ENCODE assay signal across 25 cellular contexts in the genomic region with DNA sequence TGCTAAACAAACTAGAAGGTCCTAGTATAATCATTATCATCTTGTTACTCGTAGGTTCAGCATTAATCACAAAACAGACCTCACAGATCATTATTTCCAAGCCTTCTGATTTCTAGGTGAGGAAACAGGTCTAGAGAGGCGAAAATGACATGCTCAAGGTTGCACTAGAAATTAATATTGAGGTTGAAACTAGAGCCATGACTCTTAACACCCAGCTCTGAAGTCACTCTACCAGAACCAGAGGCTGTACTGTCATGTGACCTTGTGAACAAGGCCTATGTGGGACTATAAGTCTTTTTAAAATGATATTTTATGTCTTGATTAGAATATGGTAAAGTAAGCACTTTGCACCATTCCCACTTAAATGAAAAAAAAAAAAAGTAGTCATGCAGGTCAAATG. TPM values are rescaled to one million over a fixed set of nuclear protein-coding genes. Genes with fewer than 3 reads are reported as not detected.
DNase-seq lines count a peak whose midpoint lies in the region; ATAC-seq and TF ChIP-seq lines count a peak whose summit lies in the region.
"Had no signal": no experiment of that assay in that cellular context is flagged by ENCODE, and none has a peak within 500 bp of the region (broad histone marks: within the 10 kb centered on the region; RNA-seq: fewer than 3 reads in every experiment).

No MANE protein-coding gene starts in this region.

- intact Hi-C loops in natural killer cell (cut with micrococcal nuclease), result no loop called here

- no peaks in the 10 kb centered on the region for H4K20me1 ChIP-seq in GM23338 (replicated peaks; ENCODE audit: insufficient read depth)
- H4K20me1 ChIP-seq: BLaER1 had no signal

- no CpG with 5 or more reads among the region's 2 CpGs for WGBS in mesendoderm (ENCODE audit: extremely low coverage, insufficient coverage, low lambda C conversion rate)

- no peaks in the 10 kb centered on the region for H3F3A ChIP-seq in GM23338 (replicated peaks; ENCODE audit: low read depth)

- H3K36me3 ChIP-seq in GM23338 (ENCODE audit: insufficient read depth) (no peaks in the 10 kb centered on the region), mesendoderm (ENCODE audit: control insufficient read depth, insufficient read depth, low read length) (no peaks in the 10 kb centered on the region)
- H3K36me3 ChIP-seq: BE2C, BLaER1 had no signal

- ATAC-seq in GM18867 (IDR thresholded peaks at IDR 0.05; ENCODE audit: unreplicated experiment) (peak; percentile 72), GM23338 (no peak), HG02759 (IDR thresholded peaks at IDR 0.05; ENCODE audit: unreplicated experiment) (no peak), natural killer cell (no peak)

- H3K9me3 Mint-ChIP-seq in GM23338 (no peaks in the 10 kb centered on the region), natural killer cell (peaks cover 5 to 10% of the 10 kb centered on the region in 2 donors)

- no peak overlapping the region for H2AFZ ChIP-seq in GM23338

- H3K9me2 ChIP-seq in GM23338 (ENCODE audit: insufficient read depth), result no peaks in the 10 kb centered on the region

- H3K36me3 Mint-ChIP-seq in GM23338 (ENCODE audit: low read depth) (no peaks in the 10 kb centered on the region), natural killer cell (no peaks in the 10 kb centered on the region)
- H3K36me3 Mint-ChIP-seq: CD14-positive monocyte; CD4-positive, alpha-beta memory T cell; CD4-positive, CD25-positive, alpha-beta regulatory T cell; CD8-positive, alpha-beta memory T cell had no signal

- no peak overlapping the region for H3K27ac Mint-ChIP-seq in GM23338
- H3K27ac Mint-ChIP-seq in natural killer cell, result no peak overlapping the region
- H3K27ac Mint-ChIP-seq: CD14-positive monocyte; CD4-positive, alpha-beta memory T cell; CD4-positive, CD25-positive, alpha-beta regulatory T cell; CD8-positive, alpha-beta memory T cell had no signal

- no peak overlapping the region for H2AK5ac ChIP-seq in mesendoderm (ENCODE audit: low read length)

- H3K4ac ChIP-seq in mesendoderm (ENCODE audit: low read depth, low read length), result no peak overlapping the region

- H3K79me2 ChIP-seq in GM23338 (replicated peaks; ENCODE audit: insufficient read depth), result no peaks in the 10 kb centered on the region
- H3K79me2 ChIP-seq in mesendoderm (ENCODE audit: control insufficient read depth, insufficient read depth, low read length), result no peaks in the 10 kb centered on the region

- no peak for TF ChIP-seq CTCF in GM23338 (conservative IDR thresholded peaks at IDR 0.05; ENCODE audit: low read depth in 2 of 2)
- TF ChIP-seq CTCF in natural killer cell (IDR thresholded peaks at IDR 0.05), result no peak

- no peaks in the 10 kb centered on the region for H3K79me1 ChIP-seq in mesendoderm (ENCODE audit: low read length)

- H3K4me3 Mint-ChIP-seq in GM23338 (no peak overlapping the region), natural killer cell (no peak overlapping the region)
- H3K4me3 Mint-ChIP-seq: CD14-positive monocyte; CD4-positive, alpha-beta memory T cell; CD4-positive, CD25-positive, alpha-beta regulatory T cell; CD8-positive, alpha-beta memory T cell had no signal

- H3K18ac ChIP-seq in mesendoderm (ENCODE audit: low read length), result no peak overlapping the region

- H3K27me3 Mint-ChIP-seq in GM23338 (ENCODE audit: insufficient read depth, low read depth, poor library complexity), result no peaks in the 10 kb centered on the region
- H3K27me3 Mint-ChIP-seq in natural killer cell (ENCODE audit: low read depth in 2 of 2), result no peaks in the 10 kb centered on the region
- H3K27me3 Mint-ChIP-seq: CD4-positive, CD25-positive, alpha-beta regulatory T cell; CD8-positive, alpha-beta memory T cell had no signal

- H3K4me2 ChIP-seq in GM23338, result 0 out of 2 replicates have a peak overlapping the region, but pooled peaks have one; percentile 2
- H3K4me2 ChIP-seq in mesendoderm (ENCODE audit: low read length), result no peak overlapping the region
- H3K4me2 ChIP-seq: BLaER1 had no signal

- peak overlapping the region; percentile 45 for H2BK120ac ChIP-seq in mesendoderm (ENCODE audit: low read depth, low read length)

- no peak overlapping the region for H4K5ac ChIP-seq in mesendoderm (ENCODE audit: low read length)

- H3K4me1 Mint-ChIP-seq in GM23338, result peaks cover 53% of the 10 kb centered on the region
- no peaks in the 10 kb centered on the region for H3K4me1 Mint-ChIP-seq in natural killer cell
- H3K4me1 Mint-ChIP-seq: CD14-positive monocyte; CD4-positive, alpha-beta memory T cell; CD4-positive, CD25-positive, alpha-beta regulatory T cell; CD8-positive, alpha-beta memory T cell had no signal

- no peak overlapping the region for H3K9ac ChIP-seq in mesendoderm (ENCODE audit: low read length)
- H3K9ac ChIP-seq: BLaER1 had no signal

- H3K4me1 ChIP-seq in GM23338 (ENCODE audit: insufficient read depth) (peaks cover 51% of the 10 kb centered on the region), mesendoderm (ENCODE audit: control insufficient read depth, low read depth, low read length) (peaks cover 17% of the 10 kb centered on the region)
- H3K4me1 ChIP-seq: BE2C, BLaER1 had no signal

- no peak overlapping the region for H3K27ac ChIP-seq in GM23338 (ENCODE audit: low read depth)
- H3K27ac ChIP-seq in mesendoderm (ENCODE audit: low read depth, low read length), result no peak overlapping the region
- H3K27ac ChIP-seq: BLaER1 had no signal

- no peaks in the 10 kb centered on the region for H3K27me3 ChIP-seq in GM23338 (ENCODE audit: insufficient read depth)
- no peaks in the 10 kb centered on the region for H3K27me3 ChIP-seq in mesendoderm (ENCODE audit: insufficient read depth, low read length, poor library complexity)
- H3K27me3 ChIP-seq: BE2C, BLaER1 had no signal

- H3K4me3 ChIP-seq in GM23338 (no peak overlapping the region), mesendoderm (ENCODE audit: low read length) (no peak overlapping the region)
- H3K4me3 ChIP-seq: BLaER1 had no signal

- no peak overlapping the region for H3K56ac ChIP-seq in mesendoderm (ENCODE audit: low read length)

- H4K8ac ChIP-seq in mesendoderm (ENCODE audit: low read depth, low read length), result no peak overlapping the region

- H2BK5ac ChIP-seq in mesendoderm (ENCODE audit: low read length), result no peak overlapping the region

- no peak overlapping the region for H3K23ac ChIP-seq in mesendoderm (ENCODE audit: low read length)

- DNase-seq in GM23338 (ENCODE audit: low spot score) (no peak), mesendoderm (no peak), NOMO-1 (lab: John Stamatoyannopoulos, UW; ENCODE audit: unreplicated experiment in 2 of 2) (no peak), natural killer cell (no peak)
- DNase-seq: 8988T; ACHN; BE2C; C1 segment of cervical spinal cord; CD4-positive, alpha-beta memory T cell; CD4-positive, CD25-positive, alpha-beta regulatory T cell; CD8-positive, alpha-beta memory T cell; COR-L47; DMS 273 treated with DMSO at 0.1 percent for 48 hours; DMS153; DMS53; DMS79; DND-41; EL; GDM1 had no signal

- no peak overlapping the region for H2BK15ac ChIP-seq in mesendoderm (replicated peaks; ENCODE audit: low read depth)

TF ChIP-seq in GM23338, 12 proteins besides CTCF, POLR2A, EP300 and RAD21 (continues in another document):
- TF ChIP-seq, protein P1, sequence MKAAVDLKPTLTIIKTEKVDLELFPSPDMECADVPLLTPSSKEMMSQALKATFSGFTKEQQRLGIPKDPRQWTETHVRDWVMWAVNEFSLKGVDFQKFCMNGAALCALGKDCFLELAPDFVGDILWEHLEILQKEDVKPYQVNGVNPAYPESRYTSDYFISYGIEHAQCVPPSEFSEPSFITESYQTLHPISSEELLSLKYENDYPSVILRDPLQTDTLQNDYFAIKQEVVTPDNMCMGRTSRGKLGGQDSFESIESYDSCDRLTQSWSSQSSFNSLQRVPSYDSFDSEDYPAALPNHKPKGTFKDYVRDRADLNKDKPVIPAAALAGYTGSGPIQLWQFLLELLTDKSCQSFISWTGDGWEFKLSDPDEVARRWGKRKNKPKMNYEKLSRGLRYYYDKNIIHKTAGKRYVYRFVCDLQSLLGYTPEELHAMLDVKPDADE (IDR thresholded peaks at IDR 0.05), result no peak
- TF ChIP-seq JUNB (IDR thresholded peaks at IDR 0.05; ENCODE audit: unreplicated experiment) (no peak), ZNF331 (CRISPR knock-in tag; IDR thresholded peaks at IDR 0.05; ENCODE audit: low read depth) (no peak)

RNA-seq across cellular contexts. Expression of a gene that starts 23.8 kb away (rescaled TPM):
- 6.0 and 7.6 TPM in 2 replicates for total RNA-seq in GM23338 (2014; rRNA removed; shearing (Covaris generic))
- 13.8 and 14.3 TPM in 2 replicates for polyA plus RNA-seq in GM23338 (2016; fragmentation: Nextera tagmentation; extraction: Ambion mirVana)
- polyA plus RNA-seq in mesendoderm (2013, experiment 1 of 2), result 18.6 TPM
- 18.3 TPM for polyA plus RNA-seq in mesendoderm (2013, experiment 2 of 2)
- total RNA-seq in natural killer cell, result not detected
- total RNA-seq: CD4-positive, alpha-beta memory T cell; CD4-positive, CD25-positive, alpha-beta regulatory T cell; CD8-positive, alpha-beta memory T cell; G401 had no signal
- polyA plus RNA-seq: AG04450; CD14-positive monocyte; CD4-positive, alpha-beta memory T cell; CD4-positive, CD25-positive, alpha-beta regulatory T cell; CD8-positive, alpha-beta memory T cell had no signal
